In genomic region chr1:23202263-23202749, GRCh38 we compare ENCODE assay signal across 20 cellular contexts. TPM values are rescaled to one million over a fixed set of nuclear protein-coding genes. Genes with fewer than 3 reads are reported as not detected.
A peak's percentile ranks its signal among the peaks of the same experiment; 100 is the strongest.
DNase-seq lines count a peak whose midpoint lies in the region; ATAC-seq, FAIRE-seq and TF ChIP-seq lines count a peak whose summit lies in the region.
"Had no signal": no experiment of that assay in that cellular context is flagged by ENCODE, and none has a peak within 500 bp of the region (broad histone marks: within the 10 kb centered on the region; RNA-seq: fewer than 3 reads in every experiment).

No MANE protein-coding gene starts in this region.

- no peaks in the 10 kb centered on the region for H4K20me1 ChIP-seq in keratinocyte (ENCODE audit: control insufficient read depth, extremely low read depth, insufficient read depth, low read length)

- no peaks in the 10 kb centered on the region for H3K4me1 Mint-ChIP-seq in effector memory CD8-positive, alpha-beta T cell (ENCODE audit: low read depth in 2 of 2)
- no peaks in the 10 kb centered on the region for H3K4me1 Mint-ChIP-seq in stimulated activated naive CD8-positive, alpha-beta T cell treated with anti-CD3 and anti-CD28 coated beads, Interleukin-15, amount 100 ng/mL, for 72 hours
- H3K4me1 Mint-ChIP-seq: central memory CD8-positive, alpha-beta T cell; IgD-negative memory B cell had no signal

- no peak for ATAC-seq in effector memory CD8-positive, alpha-beta T cell (replicated peaks)
- ATAC-seq in stimulated activated naive CD8-positive, alpha-beta T cell treated with anti-CD3 and anti-CD28 coated beads, Interleukin-15, amount 100 ng/mL, for 72 hours, result no peak
- ATAC-seq: mucosa of descending colon had no signal

- H3K4me3 ChIP-seq in keratinocyte (ENCODE audit: control insufficient read depth in 2 of 3, extremely low read depth in 1 of 3, insufficient read depth in 2 of 3, low read depth in 1 of 3, low read length in 3 of 3), result no peak overlapping the region
- H3K4me3 ChIP-seq: mucosa of descending colon, Peyer's patch had no signal

- H3K36me3 Mint-ChIP-seq in effector memory CD8-positive, alpha-beta T cell (ENCODE audit: insufficient read depth), result peaks cover 5% of the 10 kb centered on the region

- no peaks in the 10 kb centered on the region for H3K9me3 Mint-ChIP-seq in effector memory CD8-positive, alpha-beta T cell
- no peaks in the 10 kb centered on the region for H3K9me3 Mint-ChIP-seq in stimulated activated naive CD8-positive, alpha-beta T cell treated with anti-CD3 and anti-CD28 coated beads, Interleukin-15, amount 100 ng/mL, for 72 hours
- H3K9me3 Mint-ChIP-seq: central memory CD8-positive, alpha-beta T cell; IgD-negative memory B cell; T-helper 2 cell treated with Interferon-gamma antibody and Interleukin-4, amounts not matched to agents 5 μg/mL and 100 μg/mL, for 36 hours had no signal

- DNase-seq in DMS153 (lab: John Stamatoyannopoulos, UW) (peak; percentile 57), LHCN-M2 (ENCODE audit: low read depth) (peak; percentile 67), keratinocyte (ENCODE audit: low read depth, low spot score) (no peak), D341Med (ENCODE audit: low spot score) (no peak), NCI-H526 (lab: John Stamatoyannopoulos, UW) (no peak)
- DNase-seq in effector memory CD8-positive, alpha-beta T cell, result no peak
- DNase-seq in stimulated activated naive CD8-positive, alpha-beta T cell treated with anti-CD3 and anti-CD28 coated beads, Interleukin-15, amount 100 ng/mL, for 72 hours, result no peak
- DNase-seq: activated CD4-positive, alpha-beta T cell treated with anti-CD3 and anti-CD28 coated beads, Interleukin-2, amount 50 U/mL, for 4 hours; activated gamma-delta T cell; C1 segment of cervical spinal cord; mucosa of descending colon; Peyer's patch; stimulated activated CD4-positive, alpha-beta T cell treated with anti-CD3 and anti-CD28 coated beads, Interleukin-2, amount 100 ng/mL, for 48 hours; stimulated activated naive CD4-positive, alpha-beta T cell had no signal

- peaks cover 7% of the 10 kb centered on the region for H3K4me1 ChIP-seq in keratinocyte (ENCODE audit: control insufficient read depth, extremely low read depth, insufficient read depth, low read length)
- H3K4me1 ChIP-seq: Peyer's patch had no signal

- no peak overlapping the region for H2AFZ ChIP-seq in keratinocyte (ENCODE audit: control insufficient read depth, low read length)

- FAIRE-seq in keratinocyte (lab: Jason Lieb, UNC), result peak; percentile 43

- H3K27me3 Mint-ChIP-seq in effector memory CD8-positive, alpha-beta T cell, result peaks cover 21 to 26% of the 10 kb centered on the region in 2 donors
- peaks cover 10% of the 10 kb centered on the region for H3K27me3 Mint-ChIP-seq in stimulated activated naive CD8-positive, alpha-beta T cell treated with anti-CD3 and anti-CD28 coated beads, Interleukin-15, amount 100 ng/mL, for 72 hours
- H3K27me3 Mint-ChIP-seq: progenitor cell of endocrine pancreas had no signal

- H3K27me3 ChIP-seq in keratinocyte (ENCODE audit: control insufficient read depth, extremely low read depth, insufficient read depth, low read length), result no peaks in the 10 kb centered on the region
- H3K27me3 ChIP-seq: Peyer's patch had no signal

- H3K27ac ChIP-seq in angular gyrus (ENCODE audit: low read depth, low read length), result peak overlapping the region; percentile 40
- H3K27ac ChIP-seq in keratinocyte (ENCODE audit: control insufficient read depth, insufficient read depth, low read length), result no peak overlapping the region
- H3K27ac ChIP-seq: Peyer's patch had no signal

- H3K79me2 ChIP-seq in keratinocyte (ENCODE audit: control insufficient read depth, insufficient read depth, low read length), result no peaks in the 10 kb centered on the region

- no peaks in the 10 kb centered on the region for H3K9me1 ChIP-seq in keratinocyte (ENCODE audit: control insufficient read depth, extremely low read depth, insufficient read depth, low read length)

- dilution Hi-C loops in keratinocyte (cut with MboI; ENCODE audit: extremely low pct_ligation_motif_present, low sequenced_read_pairs), result no loop called here

- no peak overlapping the region for H3K27ac Mint-ChIP-seq in effector memory CD8-positive, alpha-beta T cell
- no peak overlapping the region for H3K27ac Mint-ChIP-seq in stimulated activated naive CD8-positive, alpha-beta T cell treated with anti-CD3 and anti-CD28 coated beads, Interleukin-15, amount 100 ng/mL, for 72 hours
- H3K27ac Mint-ChIP-seq: IgD-negative memory B cell; progenitor cell of endocrine pancreas; T-helper 2 cell treated with Interferon-gamma antibody and Interleukin-4, amounts not matched to agents 5 μg/mL and 100 μg/mL, for 36 hours had no signal

- H3K9me3 ChIP-seq in keratinocyte (ENCODE audit: control insufficient read depth, low read depth, low read length), result no peaks in the 10 kb centered on the region
- H3K9me3 ChIP-seq: mucosa of descending colon, Peyer's patch had no signal

- no peak overlapping the region for H3K4me3 Mint-ChIP-seq in effector memory CD8-positive, alpha-beta T cell
- no peak overlapping the region for H3K4me3 Mint-ChIP-seq in stimulated activated naive CD8-positive, alpha-beta T cell treated with anti-CD3 and anti-CD28 coated beads, Interleukin-15, amount 100 ng/mL, for 72 hours
- H3K4me3 Mint-ChIP-seq: central memory CD8-positive, alpha-beta T cell; IgD-negative memory B cell; T-helper 2 cell treated with Interferon-gamma antibody and Interleukin-4, amounts not matched to agents 5 μg/mL and 100 μg/mL, for 36 hours had no signal

- H3K36me3 ChIP-seq in keratinocyte (ENCODE audit: control insufficient read depth in 2 of 2, extremely low read depth in 1 of 2, insufficient read depth in 2 of 2, low read length in 2 of 2), result no peaks in the 10 kb centered on the region

- no peak for TF ChIP-seq CTCF in keratinocyte (optimal IDR thresholded peaks at IDR 0.05 in 1 of 3, IDR thresholded peaks at IDR 0.05 in 1 of 3, conservative IDR thresholded peaks at IDR 0.05 in 1 of 3; ENCODE audit: extremely low read depth in 1 of 3, insufficient read depth in 2 of 3, low read length in 3 of 3)

- no peak overlapping the region for H3K9ac ChIP-seq in keratinocyte (ENCODE audit: control insufficient read depth, extremely low read depth, insufficient read depth, low read length)

- no peak overlapping the region for H3K4me2 ChIP-seq in keratinocyte (ENCODE audit: control insufficient read depth, extremely low read depth, insufficient read depth, low read depth, low read length)

RNA-seq across cellular contexts. Expression of gene HTR1D, which starts 15.0 kb away (rescaled TPM):
- not detected in 2 replicates for total RNA-seq in LHCN-M2 (2014; rRNA removed)
- 0.38 TPM for polyA plus RNA-seq in LHCN-M2 (2012)
- polyA plus RNA-seq in keratinocyte, result 0.08 to 0.30 TPM (median 0.14 TPM) in 3 replicates
- polyA plus RNA-seq in keratinocyte (2011; ENCODE audit: low read depth), result 0.15 TPM
- polyA plus RNA-seq in keratinocyte (2011; cell fraction: cytosol; rRNA removed), result 0.12 and 0.13 TPM in 2 replicates
- polyA plus RNA-seq in keratinocyte (2011; cell fraction: nucleus; rRNA removed), result 0.27 and 0.36 TPM in 2 replicates
- polyA plus RNA-seq in keratinocyte (2012; ENCODE audit: low replicate concordance), result 0.10 and 0.31 TPM in 2 replicates
- polyA minus RNA-seq in keratinocyte, result 0.46 to 0.82 TPM (median 0.54 TPM) in 3 replicates
- polyA minus RNA-seq in keratinocyte (2011; cell fraction: cytosol; rRNA and poly(A)+ RNA removed), result not detected
- 0.21 and 0.23 TPM in 2 replicates for polyA minus RNA-seq in keratinocyte (2011; cell fraction: nucleus; rRNA and poly(A)+ RNA removed)
- polyA plus RNA-seq: esophagus, IgD-negative memory B cell had no signal

RNA-seq across cellular contexts. Expression of gene LUZP1, which starts 33.6 kb away (rescaled TPM):
- total RNA-seq in LHCN-M2 (2014; rRNA removed), result 20.1 and 21.9 TPM in 2 replicates
- polyA plus RNA-seq in LHCN-M2 (2012), result 16.1 TPM
- 46.1 to 52.8 TPM (median 52.5 TPM) in 3 replicates for polyA plus RNA-seq in keratinocyte
- polyA plus RNA-seq in keratinocyte (2011; ENCODE audit: low read depth), result 102 TPM
- 31.4 and 40.6 TPM in 2 replicates for polyA plus RNA-seq in keratinocyte (2011; cell fraction: cytosol; rRNA removed)
- polyA plus RNA-seq in keratinocyte (2011; cell fraction: nucleus; rRNA removed), result 68.2 and 75.7 TPM in 2 replicates
- polyA plus RNA-seq in keratinocyte (2012; ENCODE audit: low replicate concordance), result 18.8 and 46.9 TPM in 2 replicates
- polyA minus RNA-seq in keratinocyte, result 65.4 to 110 TPM (median 99.0 TPM) in 3 replicates
- polyA minus RNA-seq in keratinocyte (2011; cell fraction: cytosol; rRNA and poly(A)+ RNA removed), result 59.9 TPM
- 89.4 and 161 TPM in 2 replicates for polyA minus RNA-seq in keratinocyte (2011; cell fraction: nucleus; rRNA and poly(A)+ RNA removed)

Comparison
In these comparisons a context has a peak if more than half of its experiments do, and no peak if none do; other contexts are left out.
1. DNase-seq: peak in DMS153 (single experiment) and LHCN-M2 (single experiment); none in keratinocyte (single experiment), effector memory CD8-positive, alpha-beta T cell (0 of 3), D341Med (single experiment), NCI-H526 (0 of 2) and stimulated activated naive CD8-positive, alpha-beta T cell treated with anti-CD3 and anti-CD28 coated beads, Interleukin-15, amount 100 ng/mL, for 72 hours (0 of 2).